In genomic region chrX:49075347-49075746, GRCh38 we compare ENCODE assay signal across 14 cellular contexts.
"Had no signal": no experiment of that assay in that cellular context is flagged by ENCODE, and none has a peak within 500 bp of the region (broad histone marks: within the 10 kb centered on the region; RNA-seq: fewer than 3 reads in every experiment).

No MANE protein-coding gene starts in this region.

- H3K36me3 Mint-ChIP-seq: activated naive CD8-positive, alpha-beta T cell; immature natural killer cell had no signal

- H3K4me3 Mint-ChIP-seq: activated B cell treated with CpG ODN at 0.5 μM for 24 hours; activated CD4-positive, alpha-beta T cell treated with anti-CD3 and anti-CD28 coated beads, Interleukin-2, amount 10 ng/mL, durations not matched to agents 24 days and 14 days; activated naive CD8-positive, alpha-beta T cell; immature natural killer cell; naive thymus-derived CD8-positive, alpha-beta T cell had no signal

- H3K27ac Mint-ChIP-seq: activated B cell treated with CpG ODN at 0.5 μM for 24 hours had no signal

- H3K9me3 Mint-ChIP-seq: activated B cell treated with CpG ODN at 0.5 μM for 24 hours; activated CD4-positive, alpha-beta T cell treated with anti-CD3 and anti-CD28 coated beads, Interleukin-2, amount 10 ng/mL, durations not matched to agents 24 days and 14 days; immature natural killer cell had no signal

- H3K27ac ChIP-seq: tibial nerve had no signal

- ATAC-seq: left cardiac atrium; naive thymus-derived CD8-positive, alpha-beta T cell; right cardiac atrium had no signal

- H3K27me3 Mint-ChIP-seq: activated B cell treated with CpG ODN at 0.5 μM for 24 hours; activated CD4-positive, alpha-beta T cell treated with anti-CD3 and anti-CD28 coated beads, Interleukin-2, amount 10 ng/mL, durations not matched to agents 24 days and 14 days; activated naive CD8-positive, alpha-beta T cell; naive thymus-derived CD8-positive, alpha-beta T cell had no signal

- H3K27me3 ChIP-seq: esophagus squamous epithelium, tibial nerve had no signal

- H3K9me3 ChIP-seq: esophagus squamous epithelium, tibial nerve had no signal

- H3K4me3 ChIP-seq: esophagus squamous epithelium, lung, smooth muscle cell, tibial nerve had no signal

- DNase-seq: activated B cell treated with CpG ODN at 0.5 μM for 24 hours; activated CD4-positive, alpha-beta T cell treated with anti-CD3 and anti-CD28 coated beads, Interleukin-2, amount 10 ng/mL, durations not matched to agents 24 days and 14 days; activated T-cell treated with anti-CD3 and anti-CD28 coated beads for 4 hours; dorsolateral prefrontal cortex; esophagus squamous epithelium; foreskin fibroblast; immature natural killer cell; left cardiac atrium; naive thymus-derived CD8-positive, alpha-beta T cell; right cardiac atrium had no signal
